ENCODE assay signal across 1 cellular context in the genomic region with DNA sequence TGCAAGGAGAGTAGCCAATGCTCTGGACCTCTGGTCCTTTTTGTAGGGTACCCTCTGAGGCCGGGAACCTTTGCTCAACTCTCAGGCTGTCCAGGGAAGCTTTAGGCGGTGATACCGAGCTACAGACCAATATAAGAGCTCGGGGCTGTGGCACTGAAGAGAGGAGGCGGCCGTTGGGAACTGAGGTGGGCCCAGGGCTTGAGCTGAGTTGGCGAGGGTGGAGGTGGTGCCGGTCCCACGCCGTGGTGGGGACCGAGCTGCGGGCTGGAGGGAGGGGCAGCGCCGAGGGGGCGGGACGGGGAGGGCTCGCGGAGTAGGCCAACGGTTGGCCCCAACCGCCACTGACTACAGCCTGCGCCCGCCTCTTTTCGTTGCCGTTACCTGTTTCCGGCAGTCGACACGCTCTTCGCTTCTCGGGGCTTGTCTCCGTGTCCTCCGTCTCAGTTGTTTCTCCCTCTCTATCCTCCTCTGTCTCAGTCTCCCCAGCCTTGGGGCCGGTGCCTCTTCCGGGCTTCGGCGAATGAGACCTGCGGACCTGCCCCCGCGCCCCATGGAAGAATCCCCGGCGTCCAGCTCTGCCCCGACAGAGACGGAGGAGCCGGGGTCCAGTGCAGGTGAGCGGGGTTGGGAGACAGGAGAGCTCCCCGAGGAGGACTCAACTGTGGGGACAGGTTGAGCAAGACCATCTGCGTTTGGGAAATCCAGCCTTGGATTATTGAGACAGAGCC.
TF ChIP-seq lines count a peak whose summit lies in the region.

Gene NEU3, plus strand, starts transcription at position 393 of the 728 bp plus-strand sequence. Its CDS starts 128 bp downstream, at position 521.

TF ChIP-seq in HepG2, 621 proteins besides CTCF, POLR2A, EP300 and RAD21 (continued from another document and continues in another):
- TF ChIP-seq, protein P1, sequence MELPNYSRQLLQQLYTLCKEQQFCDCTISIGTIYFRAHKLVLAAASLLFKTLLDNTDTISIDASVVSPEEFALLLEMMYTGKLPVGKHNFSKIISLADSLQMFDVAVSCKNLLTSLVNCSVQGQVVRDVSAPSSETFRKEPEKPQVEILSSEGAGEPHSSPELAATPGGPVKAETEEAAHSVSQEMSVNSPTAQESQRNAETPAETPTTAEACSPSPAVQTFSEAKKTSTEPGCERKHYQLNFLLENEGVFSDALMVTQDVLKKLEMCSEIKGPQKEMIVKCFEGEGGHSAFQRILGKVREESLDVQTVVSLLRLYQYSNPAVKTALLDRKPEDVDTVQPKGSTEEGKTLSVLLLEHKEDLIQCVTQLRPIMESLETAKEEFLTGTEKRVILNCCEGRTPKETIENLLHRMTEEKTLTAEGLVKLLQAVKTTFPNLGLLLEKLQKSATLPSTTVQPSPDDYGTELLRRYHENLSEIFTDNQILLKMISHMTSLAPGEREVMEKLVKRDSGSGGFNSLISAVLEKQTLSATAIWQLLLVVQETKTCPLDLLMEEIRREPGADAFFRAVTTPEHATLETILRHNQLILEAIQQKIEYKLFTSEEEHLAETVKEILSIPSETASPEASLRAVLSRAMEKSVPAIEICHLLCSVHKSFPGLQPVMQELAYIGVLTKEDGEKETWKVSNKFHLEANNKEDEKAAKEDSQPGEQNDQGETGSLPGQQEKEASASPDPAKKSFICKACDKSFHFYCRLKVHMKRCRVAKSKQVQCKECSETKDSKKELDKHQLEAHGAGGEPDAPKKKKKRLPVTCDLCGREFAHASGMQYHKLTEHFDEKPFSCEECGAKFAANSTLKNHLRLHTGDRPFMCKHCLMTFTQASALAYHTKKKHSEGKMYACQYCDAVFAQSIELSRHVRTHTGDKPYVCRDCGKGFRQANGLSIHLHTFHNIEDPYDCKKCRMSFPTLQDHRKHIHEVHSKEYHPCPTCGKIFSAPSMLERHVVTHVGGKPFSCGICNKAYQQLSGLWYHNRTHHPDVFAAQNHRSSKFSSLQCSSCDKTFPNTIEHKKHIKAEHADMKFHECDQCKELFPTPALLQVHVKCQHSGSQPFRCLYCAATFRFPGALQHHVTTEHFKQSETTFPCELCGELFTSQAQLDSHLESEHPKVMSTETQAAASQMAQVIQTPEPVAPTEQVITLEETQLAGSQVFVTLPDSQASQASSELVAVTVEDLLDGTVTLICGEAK (IDR thresholded peaks at IDR 0.05): no peak
- TF ChIP-seq, protein P1 (CRISPR knock-in tag; IDR thresholded peaks at IDR 0.05): no peak
- no peak for TF ChIP-seq ZNF331 (CRISPR knock-in tag; IDR thresholded peaks at IDR 0.05)
- no peak for TF ChIP-seq SSRP1 (CRISPR knock-in tag; IDR thresholded peaks at IDR 0.05)
- TF ChIP-seq SPEN (CRISPR knock-in tag; IDR thresholded peaks at IDR 0.05; ENCODE audit: low read depth): peak; percentile 58; the same call in 1 of the 2 replicates
- no peak for TF ChIP-seq ZNF296 (CRISPR knock-in tag; conservative IDR thresholded peaks at IDR 0.05)
- no peak for TF ChIP-seq MTF2 (CRISPR knock-in tag; IDR thresholded peaks at IDR 0.05; ENCODE audit: borderline replicate concordance)
- peak; percentile 91 for TF ChIP-seq KDM2A (CRISPR knock-in tag; IDR thresholded peaks at IDR 0.05; ENCODE audit: borderline replicate concordance, low read depth)
- no peak for TF ChIP-seq HNF4G (IDR thresholded peaks at IDR 0.05; ENCODE audit: borderline replicate concordance, low read depth, low read length)
- TF ChIP-seq HNF4G (CRISPR knock-in tag; IDR thresholded peaks at IDR 0.05; ENCODE audit: borderline replicate concordance, low read depth): no peak
- no peak for TF ChIP-seq HNRNPH1 (optimal IDR thresholded peaks at IDR 0.05; ENCODE audit: low read depth, low read length)
- TF ChIP-seq POLR2AphosphoS2 (IDR thresholded peaks at IDR 0.05; ENCODE audit: low read depth, low read length): no peak
- peak; percentile 26; the same call in 1 of the 2 replicates for TF ChIP-seq GFI1 (CRISPR knock-in tag; IDR thresholded peaks at IDR 0.05; ENCODE audit: borderline replicate concordance)
- TF ChIP-seq TARDBP (CRISPR knock-in tag; IDR thresholded peaks at IDR 0.05): peak; percentile 40; the same call in 1 of the 2 replicates
- 0 out of 2 replicates have a peak, but pooled peaks have one; percentile 25 for TF ChIP-seq SNAI1 (CRISPR knock-in tag; IDR thresholded peaks at IDR 0.05; ENCODE audit: borderline replicate concordance)
- TF ChIP-seq CERS6 (CRISPR knock-in tag; IDR thresholded peaks at IDR 0.05): no peak
- TF ChIP-seq ZNF709 (CRISPR knock-in tag; IDR thresholded peaks at IDR 0.05): no peak
- TF ChIP-seq HCFC1 (IDR thresholded peaks at IDR 0.05; ENCODE audit: low read depth, low read length): no peak
- TF ChIP-seq, protein P2, sequence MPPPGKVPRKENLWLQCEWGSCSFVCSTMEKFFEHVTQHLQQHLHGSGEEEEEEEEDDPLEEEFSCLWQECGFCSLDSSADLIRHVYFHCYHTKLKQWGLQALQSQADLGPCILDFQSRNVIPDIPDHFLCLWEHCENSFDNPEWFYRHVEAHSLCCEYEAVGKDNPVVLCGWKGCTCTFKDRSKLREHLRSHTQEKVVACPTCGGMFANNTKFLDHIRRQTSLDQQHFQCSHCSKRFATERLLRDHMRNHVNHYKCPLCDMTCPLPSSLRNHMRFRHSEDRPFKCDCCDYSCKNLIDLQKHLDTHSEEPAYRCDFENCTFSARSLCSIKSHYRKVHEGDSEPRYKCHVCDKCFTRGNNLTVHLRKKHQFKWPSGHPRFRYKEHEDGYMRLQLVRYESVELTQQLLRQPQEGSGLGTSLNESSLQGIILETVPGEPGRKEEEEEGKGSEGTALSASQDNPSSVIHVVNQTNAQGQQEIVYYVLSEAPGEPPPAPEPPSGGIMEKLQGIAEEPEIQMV (CRISPR knock-in tag; IDR thresholded peaks at IDR 0.05; ENCODE audit: low read depth): no peak
- no peak for TF ChIP-seq ZSCAN29 (CRISPR knock-in tag; conservative IDR thresholded peaks at IDR 0.05)
- no peak for TF ChIP-seq CREB1 (IDR thresholded peaks at IDR 0.05)
- TF ChIP-seq CREB1 (CRISPR knock-in tag; IDR thresholded peaks at IDR 0.05): no peak
- TF ChIP-seq, protein P3, sequence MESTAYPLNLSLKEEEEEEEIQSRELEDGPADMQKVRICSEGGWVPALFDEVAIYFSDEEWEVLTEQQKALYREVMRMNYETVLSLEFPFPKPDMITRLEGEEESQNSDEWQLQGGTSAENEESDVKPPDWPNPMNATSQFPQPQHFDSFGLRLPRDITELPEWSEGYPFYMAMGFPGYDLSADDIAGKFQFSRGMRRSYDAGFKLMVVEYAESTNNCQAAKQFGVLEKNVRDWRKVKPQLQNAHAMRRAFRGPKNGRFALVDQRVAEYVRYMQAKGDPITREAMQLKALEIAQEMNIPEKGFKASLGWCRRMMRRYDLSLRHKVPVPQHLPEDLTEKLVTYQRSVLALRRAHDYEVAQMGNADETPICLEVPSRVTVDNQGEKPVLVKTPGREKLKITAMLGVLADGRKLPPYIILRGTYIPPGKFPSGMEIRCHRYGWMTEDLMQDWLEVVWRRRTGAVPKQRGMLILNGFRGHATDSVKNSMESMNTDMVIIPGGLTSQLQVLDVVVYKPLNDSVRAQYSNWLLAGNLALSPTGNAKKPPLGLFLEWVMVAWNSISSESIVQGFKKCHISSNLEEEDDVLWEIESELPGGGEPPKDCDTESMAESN (CRISPR knock-in tag; conservative IDR thresholded peaks at IDR 0.05): peak; percentile 77
- no peak for TF ChIP-seq IKZF4 (CRISPR knock-in tag; IDR thresholded peaks at IDR 0.05; ENCODE audit: borderline replicate concordance, low read depth, not compliant biosample characterization)
- TF ChIP-seq LBX2 (CRISPR knock-in tag; IDR thresholded peaks at IDR 0.05; ENCODE audit: borderline replicate concordance): no peak
- no peak; the same call in 1 of the 2 replicates for TF ChIP-seq ZNF256 (CRISPR knock-in tag; conservative IDR thresholded peaks at IDR 0.05)
- no peak for TF ChIP-seq EZH2 (conservative IDR thresholded peaks at IDR 0.05; ENCODE audit: low read depth, low read length)
- no peak for TF ChIP-seq ZNF12 (CRISPR knock-in tag; IDR thresholded peaks at IDR 0.05)
- TF ChIP-seq ZNF784 (CRISPR knock-in tag; IDR thresholded peaks at IDR 0.05; ENCODE audit: borderline replicate concordance): no peak
- TF ChIP-seq, protein P4, sequence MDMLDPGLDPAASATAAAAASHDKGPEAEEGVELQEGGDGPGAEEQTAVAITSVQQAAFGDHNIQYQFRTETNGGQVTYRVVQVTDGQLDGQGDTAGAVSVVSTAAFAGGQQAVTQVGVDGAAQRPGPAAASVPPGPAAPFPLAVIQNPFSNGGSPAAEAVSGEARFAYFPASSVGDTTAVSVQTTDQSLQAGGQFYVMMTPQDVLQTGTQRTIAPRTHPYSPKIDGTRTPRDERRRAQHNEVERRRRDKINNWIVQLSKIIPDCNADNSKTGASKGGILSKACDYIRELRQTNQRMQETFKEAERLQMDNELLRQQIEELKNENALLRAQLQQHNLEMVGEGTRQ (IDR thresholded peaks at IDR 0.05; ENCODE audit: low read depth, low read length): no peak
- TF ChIP-seq, protein P4 (CRISPR knock-in tag; IDR thresholded peaks at IDR 0.05; ENCODE audit: borderline replicate concordance): 0 out of 2 replicates have a peak, but pooled peaks have one; percentile 19
- TF ChIP-seq DNMT1 (CRISPR knock-in tag; IDR thresholded peaks at IDR 0.05): no peak
- no peak for TF ChIP-seq ZNF512 (CRISPR knock-in tag; IDR thresholded peaks at IDR 0.05)
- no peak for TF ChIP-seq ZSCAN21 (CRISPR knock-in tag; IDR thresholded peaks at IDR 0.05; ENCODE audit: borderline replicate concordance)
- no peak for TF ChIP-seq ZBTB43 (CRISPR knock-in tag; conservative IDR thresholded peaks at IDR 0.05)
- TF ChIP-seq ZMYM3 (CRISPR knock-in tag; IDR thresholded peaks at IDR 0.05): 0 out of 2 replicates have a peak, but pooled peaks have one; percentile 43
- TF ChIP-seq HNRNPK (IDR thresholded peaks at IDR 0.05; ENCODE audit: low read depth, low read length, poor library complexity, severe bottlenecking): no peak
